28 cellular contexts compared by ENCODE assay signal in genomic region chr2:191362841-191363240, GRCh38.
"Had no signal": no experiment of that assay in that cellular context is flagged by ENCODE, and none has a peak within 500 bp of the region (broad histone marks: within the 10 kb centered on the region; RNA-seq: fewer than 3 reads in every experiment).

No MANE protein-coding gene starts in this region.

- H3K4me3 ChIP-seq: esophagus muscularis mucosa, heart left ventricle had no signal

- H3K4me3 Mint-ChIP-seq: activated CD4-positive, alpha-beta memory T cell treated with anti-CD3 and anti-CD28 coated beads, Interleukin-2, amount 10 ng/mL, durations not matched to agents 7 days and 5 days; activated CD4-positive, alpha-beta T cell treated with anti-CD3 and anti-CD28 coated beads, Interleukin-2, amount 10 ng/mL, durations not matched to agents 7 days and 5 days; activated naive CD4-positive, alpha-beta T cell treated with anti-CD3 and anti-CD28 coated beads, Interleukin-2, amount 10 ng/mL, durations not matched to agents 7 days and 5 days; activated naive CD8-positive, alpha-beta T cell treated with anti-CD3 and anti-CD28 coated beads, Interleukin-2, amount 10 ng/mL, durations not matched to agents 7 days and 5 days; activated T-cell treated with anti-CD3 and anti-CD28 coated beads, Interleukin-2, amount 50 U/mL, for 24 hours; activated T-cell treated with anti-CD3 and anti-CD28 coated beads, Interleukin-2, amount 50 U/mL, for 72 hours; central memory CD8-positive, alpha-beta T cell; effector memory CD8-positive, alpha-beta T cell; WTC11 had no signal

- H3K27me3 Mint-ChIP-seq: activated CD4-positive, alpha-beta T cell treated with anti-CD3 and anti-CD28 coated beads, Interleukin-2, amount 10 ng/mL, durations not matched to agents 7 days and 5 days; activated naive CD4-positive, alpha-beta T cell treated with anti-CD3 and anti-CD28 coated beads, Interleukin-2, amount 10 ng/mL, durations not matched to agents 7 days and 5 days; activated T-cell treated with anti-CD3 and anti-CD28 coated beads, Interleukin-2, amount 50 U/mL, for 24 hours had no signal

- H3K4me1 Mint-ChIP-seq: activated CD4-positive, alpha-beta memory T cell treated with anti-CD3 and anti-CD28 coated beads, Interleukin-2, amount 10 ng/mL, durations not matched to agents 7 days and 5 days; activated CD4-positive, alpha-beta T cell treated with anti-CD3 and anti-CD28 coated beads, Interleukin-2, amount 10 ng/mL, durations not matched to agents 7 days and 5 days; activated naive CD4-positive, alpha-beta T cell treated with anti-CD3 and anti-CD28 coated beads, Interleukin-2, amount 10 ng/mL, durations not matched to agents 7 days and 5 days; central memory CD8-positive, alpha-beta T cell had no signal

- H3K36me3 Mint-ChIP-seq: activated naive CD4-positive, alpha-beta T cell treated with anti-CD3 and anti-CD28 coated beads, Interleukin-2, amount 10 ng/mL, durations not matched to agents 7 days and 5 days; activated naive CD4-positive, alpha-beta T cell treated with anti-CD3 and anti-CD28 coated beads, Interleukin-2, amount 50 U/mL, for 72 hours had no signal

- H3K27ac ChIP-seq: brain microvascular endothelial cell, esophagus muscularis mucosa, heart left ventricle had no signal

- H3K27me3 ChIP-seq: brain microvascular endothelial cell, esophagus muscularis mucosa, heart left ventricle had no signal

- ATAC-seq: activated naive CD4-positive, alpha-beta T cell treated with anti-CD3 and anti-CD28 coated beads, Interleukin-2, amount 50 U/mL, for 72 hours; activated T-cell treated with anti-CD3 and anti-CD28 coated beads, Interleukin-2, amount 50 U/mL, for 72 hours; effector memory CD8-positive, alpha-beta T cell; heart left ventricle; WTC11 had no signal

- H3K9me3 Mint-ChIP-seq: activated CD4-positive, alpha-beta memory T cell treated with anti-CD3 and anti-CD28 coated beads, Interleukin-2, amount 10 ng/mL, durations not matched to agents 7 days and 5 days; activated CD4-positive, alpha-beta T cell treated with anti-CD3 and anti-CD28 coated beads, Interleukin-2, amount 10 ng/mL, durations not matched to agents 7 days and 5 days; activated naive CD4-positive, alpha-beta T cell treated with anti-CD3 and anti-CD28 coated beads, Interleukin-2, amount 10 ng/mL, durations not matched to agents 7 days and 5 days; activated naive CD4-positive, alpha-beta T cell treated with anti-CD3 and anti-CD28 coated beads, Interleukin-2, amount 50 U/mL, for 72 hours; activated naive CD8-positive, alpha-beta T cell treated with anti-CD3 and anti-CD28 coated beads, Interleukin-2, amount 10 ng/mL, durations not matched to agents 7 days and 5 days; activated T-cell treated with anti-CD3 and anti-CD28 coated beads, Interleukin-2, amount 50 U/mL, for 24 hours; activated T-cell treated with anti-CD3 and anti-CD28 coated beads, Interleukin-2, amount 50 U/mL, for 72 hours; central memory CD8-positive, alpha-beta T cell; effector memory CD8-positive, alpha-beta T cell; WTC11 had no signal

- H3K27ac Mint-ChIP-seq: activated CD4-positive, alpha-beta memory T cell treated with anti-CD3 and anti-CD28 coated beads, Interleukin-2, amount 10 ng/mL, durations not matched to agents 7 days and 5 days; activated CD4-positive, alpha-beta T cell treated with anti-CD3 and anti-CD28 coated beads, Interleukin-2, amount 10 ng/mL, durations not matched to agents 7 days and 5 days; activated naive CD4-positive, alpha-beta T cell treated with anti-CD3 and anti-CD28 coated beads, Interleukin-2, amount 10 ng/mL, durations not matched to agents 7 days and 5 days; activated naive CD4-positive, alpha-beta T cell treated with anti-CD3 and anti-CD28 coated beads, Interleukin-2, amount 50 U/mL, for 72 hours; activated naive CD8-positive, alpha-beta T cell treated with anti-CD3 and anti-CD28 coated beads, Interleukin-2, amount 10 ng/mL, durations not matched to agents 7 days and 5 days; activated T-cell treated with anti-CD3 and anti-CD28 coated beads, Interleukin-2, amount 50 U/mL, for 24 hours; activated T-cell treated with anti-CD3 and anti-CD28 coated beads, Interleukin-2, amount 50 U/mL, for 72 hours; effector memory CD8-positive, alpha-beta T cell; WTC11 had no signal

- H3K9me3 ChIP-seq: esophagus muscularis mucosa, heart left ventricle had no signal

- DNase-seq: activated CD4-positive, alpha-beta memory T cell treated with anti-CD3 and anti-CD28 coated beads, Interleukin-2, amount 10 ng/mL, durations not matched to agents 7 days and 5 days; activated CD4-positive, alpha-beta T cell treated with anti-CD3 and anti-CD28 coated beads for 1 hour; activated CD4-positive, alpha-beta T cell treated with anti-CD3 and anti-CD28 coated beads for 4 hours; activated CD4-positive, alpha-beta T cell treated with anti-CD3 and anti-CD28 coated beads, Interleukin-2, amount 10 ng/mL, durations not matched to agents 7 days and 5 days; activated CD4-positive, alpha-beta T cell treated with anti-CD3 and anti-CD28 coated beads, Interleukin-2, amount 50 U/mL, for 4 hours; activated CD8-positive, alpha-beta memory T cell treated with anti-CD3 and anti-CD28 coated beads, Interleukin-2, amount 50 U/mL, for 48 hours; activated gamma-delta T cell; activated naive CD4-positive, alpha-beta T cell; activated naive CD4-positive, alpha-beta T cell treated with anti-CD3 and anti-CD28 coated beads, Interleukin-2, amount 10 ng/mL, durations not matched to agents 7 days and 5 days; activated naive CD8-positive, alpha-beta T cell treated with anti-CD3 and anti-CD28 coated beads, Interleukin-2, amount 10 ng/mL, durations not matched to agents 7 days and 5 days; activated T-cell treated with anti-CD3 and anti-CD28 coated beads for 4 hours; activated T-cell treated with anti-CD3 and anti-CD28 coated beads, Interleukin-2, amount 50 U/mL, for 24 hours; activated T-cell treated with anti-CD3 and anti-CD28 coated beads, Interleukin-2, amount 50 U/mL, for 72 hours; amniotic stem cell; anterior cingulate cortex; brain microvascular endothelial cell; cortex of kidney; dermis blood vessel endothelial cell; effector CD4-positive, alpha-beta T cell; effector memory CD8-positive, alpha-beta T cell; erythroblast; foreskin fibroblast; glutamatergic neuron; heart left ventricle had no signal

- H3K36me3 ChIP-seq: esophagus muscularis mucosa had no signal
